8 cellular contexts compared by ENCODE assay signal in the genomic region with DNA sequence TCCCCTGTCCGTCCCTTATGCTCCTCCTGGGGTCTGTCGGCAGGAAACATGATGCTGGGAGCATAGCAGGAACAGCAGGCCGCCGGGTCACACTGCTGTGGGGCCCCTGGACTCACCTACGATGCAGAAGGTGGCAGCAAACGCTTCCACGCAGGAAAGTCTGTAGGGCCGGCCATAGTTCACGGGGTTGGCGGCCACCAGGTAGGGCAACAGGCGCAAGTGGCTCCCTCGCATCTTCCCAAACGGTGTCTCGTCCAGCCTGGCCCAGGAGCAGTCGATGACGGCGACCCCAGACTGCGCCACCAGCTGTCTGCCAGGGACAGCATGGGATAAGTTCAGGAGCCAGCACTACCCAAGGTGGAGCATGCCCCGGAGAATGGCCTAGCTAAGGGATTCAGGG. TPM values are rescaled to one million over a fixed set of nuclear protein-coding genes. Genes with fewer than 3 reads are reported as not detected.
DNase-seq lines count a peak whose midpoint lies in the region; ATAC-seq and TF ChIP-seq lines count a peak whose summit lies in the region.

No MANE protein-coding gene starts in this region.

- no peaks in the 10 kb centered on the region for H3K9me3 ChIP-seq in testis

- H3K4me3 Mint-ChIP-seq in activated naive CD4-positive, alpha-beta T cell treated with anti-CD3 and anti-CD28 coated beads, Interleukin-2, amount 50 U/mL, for 24 hours: peak overlapping the region; percentile 84
- H3K4me3 Mint-ChIP-seq in memory B cell (peak overlapping the region; percentile 71), type B pancreatic cell (peak overlapping the region; percentile 87)

- DNase-seq in activated naive CD4-positive, alpha-beta T cell (lab: John Stamatoyannopoulos, UW): no peak
- DNase-seq in astrocyte of the spinal cord (ENCODE audit: low read depth, low spot score): no peak
- no peak for DNase-seq in memory B cell (ENCODE audit: low spot score in 2 of 2)
- no peak for DNase-seq in type B pancreatic cell (ENCODE audit: extremely low spot score, unreplicated experiment)
- DNase-seq in testis: no peak
- DNase-seq in midbrain (lab: John Stamatoyannopoulos, UW): no peak

- H3K36me3 ChIP-seq in testis (ENCODE audit: low read depth, missing control alignments): no peaks in the 10 kb centered on the region

- peak overlapping the region; percentile 81 for H3K4me3 ChIP-seq in astrocyte of the spinal cord (ENCODE audit: low read depth, low read length)
- H3K4me3 ChIP-seq in testis: peak overlapping the region in 1 of 2 donors; percentile 93

- intact Hi-C loops in testis (cut with DNase I; ENCODE audit: low total_unique reads): no loop called here

- no peaks in the 10 kb centered on the region for H3K9me3 Mint-ChIP-seq in activated naive CD4-positive, alpha-beta T cell treated with anti-CD3 and anti-CD28 coated beads, Interleukin-2, amount 50 U/mL, for 24 hours
- H3K9me3 Mint-ChIP-seq in memory B cell (no peaks in the 10 kb centered on the region), type B pancreatic cell (no peaks in the 10 kb centered on the region)

- H3K27ac ChIP-seq in testis: no peak overlapping the region

- no peaks in the 10 kb centered on the region for H3K27me3 Mint-ChIP-seq in activated naive CD4-positive, alpha-beta T cell treated with anti-CD3 and anti-CD28 coated beads, Interleukin-2, amount 50 U/mL, for 24 hours
- H3K27me3 Mint-ChIP-seq in memory B cell: no peaks in the 10 kb centered on the region
- no peaks in the 10 kb centered on the region for H3K27me3 Mint-ChIP-seq in type B pancreatic cell

- peaks cover 28% of the 10 kb centered on the region for H3K4me1 Mint-ChIP-seq in activated naive CD4-positive, alpha-beta T cell treated with anti-CD3 and anti-CD28 coated beads, Interleukin-2, amount 50 U/mL, for 24 hours
- H3K4me1 Mint-ChIP-seq in memory B cell (peaks cover 26% of the 10 kb centered on the region), type B pancreatic cell (ENCODE audit: unreplicated experiment) (peaks cover 12% of the 10 kb centered on the region)

- H3K27ac Mint-ChIP-seq in activated naive CD4-positive, alpha-beta T cell treated with anti-CD3 and anti-CD28 coated beads, Interleukin-2, amount 50 U/mL, for 24 hours: peak overlapping the region; percentile 51
- H3K27ac Mint-ChIP-seq in memory B cell (peak overlapping the region; percentile 53), type B pancreatic cell (peak overlapping the region; percentile 50)

- WGBS in testis, 2 donors: 78 to 100% methylated on average over 1 to 19 of the region's 19 CpGs

- TF ChIP-seq CTCF in astrocyte of the spinal cord (IDR thresholded peaks at IDR 0.05; ENCODE audit: low read depth, low read length) (no peak), type B pancreatic cell (conservative IDR thresholded peaks at IDR 0.05) (no peak), testis (IDR thresholded peaks at IDR 0.05) (no peak)

- no peak for TF ChIP-seq POLR2A in testis (IDR thresholded peaks at IDR 0.05)

- H3K4me1 ChIP-seq in testis: peaks cover 12% of the 10 kb centered on the region

- in situ Hi-C loops in astrocyte of the spinal cord (cut with HindIII; ENCODE audit: low sequenced_read_pairs): no loop called here

- no peaks in the 10 kb centered on the region for H3K27me3 ChIP-seq in testis

- no peaks in the 10 kb centered on the region for H3K36me3 Mint-ChIP-seq in activated naive CD4-positive, alpha-beta T cell treated with anti-CD3 and anti-CD28 coated beads, Interleukin-2, amount 50 U/mL, for 24 hours
- H3K36me3 Mint-ChIP-seq in memory B cell: peaks cover 5% of the 10 kb centered on the region
- H3K36me3 Mint-ChIP-seq in type B pancreatic cell: no peaks in the 10 kb centered on the region

- ATAC-seq in memory B cell (ENCODE audit: low read depth): no peak
- no peak for ATAC-seq in HG02759 (IDR thresholded peaks at IDR 0.05; ENCODE audit: unreplicated experiment)

RNA-seq across cellular contexts. Expression of gene TSR3, which starts 1.0 kb away (rescaled TPM):
- total RNA-seq in type B pancreatic cell (ENCODE audit: low replicate concordance): 53.1 and 54.0 TPM in 2 replicates
- 10 to 100 TPM; 79.4 to 89.5 TPM for total RNA-seq in testis
- 40.9 TPM for polyA plus RNA-seq in testis (ENCODE audit: insufficient read depth, low read depth, low replicate concordance)

RNA-seq across cellular contexts. Expression of gene GNPTG, which starts 1.0 kb away (rescaled TPM):
- total RNA-seq in type B pancreatic cell (ENCODE audit: low replicate concordance): 55.6 and 68.5 TPM in 2 replicates
- 100 to 1,000 TPM; 106 to 150 TPM for total RNA-seq in testis
- 67.8 TPM for polyA plus RNA-seq in testis (ENCODE audit: insufficient read depth, low read depth, low replicate concordance)

RNA-seq across cellular contexts. Expression of gene BAIAP3, which starts 17.2 kb away (rescaled TPM):
- total RNA-seq in type B pancreatic cell (ENCODE audit: low replicate concordance): 5.0 and 6.9 TPM in 2 replicates
- total RNA-seq in testis: 10 to 100 TPM; 29.8 to 60.4 TPM
- 23.0 TPM for polyA plus RNA-seq in testis (ENCODE audit: insufficient read depth, low read depth, low replicate concordance)

RNA-seq across cellular contexts. Expression of gene UBE2I, which starts 41.3 kb away (rescaled TPM):
- 157 and 170 TPM in 2 replicates for total RNA-seq in type B pancreatic cell (ENCODE audit: low replicate concordance)
- 100 to 1,000 TPM; 116 to 127 TPM for total RNA-seq in testis
- polyA plus RNA-seq in testis (ENCODE audit: insufficient read depth, low read depth, low replicate concordance): 143 TPM
